Comparison of ENCODE assay signal across 1 cellular context in genomic region chr16:67767953-67768352, GRCh38.
TF ChIP-seq lines count a peak whose summit lies in the region.

No MANE protein-coding gene starts in this region.

TF ChIP-seq in K562, 482 proteins besides CTCF, POLR2A, EP300 and RAD21:
- TF ChIP-seq, protein P1, sequence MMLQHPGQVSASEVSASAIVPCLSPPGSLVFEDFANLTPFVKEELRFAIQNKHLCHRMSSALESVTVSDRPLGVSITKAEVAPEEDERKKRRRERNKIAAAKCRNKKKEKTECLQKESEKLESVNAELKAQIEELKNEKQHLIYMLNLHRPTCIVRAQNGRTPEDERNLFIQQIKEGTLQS (IDR thresholded peaks at IDR 0.05) = peak; percentile 78
- TF ChIP-seq, protein P1 (CRISPR knock-in tag; conservative IDR thresholded peaks at IDR 0.05) = no peak
- no peak for TF ChIP-seq BCOR (IDR thresholded peaks at IDR 0.05)
- TF ChIP-seq FOSL1 (tag; conservative IDR thresholded peaks at IDR 0.05) = 0 out of 2 replicates have a peak, but pooled peaks have one; percentile 19
- TF ChIP-seq ETV6 (IDR thresholded peaks at IDR 0.05; ENCODE audit: borderline replicate concordance in 1 of 2, low read depth in 2 of 2, low read length in 1 of 2) = no peak
- TF ChIP-seq ETV6 (CRISPR knock-in tag; IDR thresholded peaks at IDR 0.05; ENCODE audit: borderline replicate concordance) = no peak
- TF ChIP-seq JUND (IDR thresholded peaks at IDR 0.05; ENCODE audit: borderline replicate concordance, low read depth, low read length) = peak; percentile 47; the same call in 1 of the 2 replicates
- no peak for TF ChIP-seq JUND (tag; IDR thresholded peaks at IDR 0.05; ENCODE audit: borderline replicate concordance, low read depth, low read length)
